ENCODE assay signal across 8 cellular contexts in the genomic region with DNA sequence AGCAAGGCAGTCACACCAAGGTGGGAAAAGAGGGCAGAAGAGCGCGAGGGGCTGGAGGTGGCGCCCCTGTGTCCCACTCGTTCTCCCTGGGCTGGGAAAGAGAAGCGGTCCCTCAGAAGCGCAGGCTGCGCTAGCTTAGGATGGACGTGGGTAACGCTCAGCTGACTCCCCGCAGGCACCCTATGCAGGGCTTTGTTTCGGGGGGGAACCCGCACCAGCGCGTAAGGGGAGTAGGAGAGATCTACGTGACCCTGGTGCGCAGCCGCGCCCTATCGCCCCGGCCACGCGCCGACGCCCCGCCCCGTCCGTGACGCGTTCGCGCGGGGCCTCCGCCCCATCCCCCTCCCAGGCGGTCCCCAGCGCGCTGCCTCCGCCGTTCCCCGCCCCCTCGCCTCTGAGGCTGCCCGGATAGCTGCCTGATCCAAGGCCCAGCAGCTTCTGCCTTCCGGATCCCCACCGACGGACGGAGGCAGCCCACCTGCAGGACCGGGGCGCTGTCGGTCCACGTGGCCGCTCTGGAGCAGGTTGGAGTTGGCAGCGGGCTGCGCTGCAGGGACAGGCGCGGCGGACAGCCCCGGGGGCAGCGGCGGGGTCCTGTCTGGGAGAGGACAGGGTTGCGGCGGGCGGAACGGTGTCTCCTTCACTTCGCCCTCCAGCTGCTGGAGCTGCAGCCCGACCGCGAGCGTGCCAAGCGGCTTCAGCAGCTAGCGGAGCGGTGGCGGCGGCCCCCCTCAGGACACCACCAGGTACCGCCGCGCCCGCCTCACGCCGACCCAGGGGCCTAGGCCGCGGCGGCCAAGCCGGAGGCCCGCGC. TPM values are rescaled to one million over a fixed set of nuclear protein-coding genes. Genes with fewer than 3 reads are reported as not detected.
DNase-seq lines count a peak whose midpoint lies in the region; ATAC-seq and TF ChIP-seq lines count a peak whose summit lies in the region.

A gene with protein sequence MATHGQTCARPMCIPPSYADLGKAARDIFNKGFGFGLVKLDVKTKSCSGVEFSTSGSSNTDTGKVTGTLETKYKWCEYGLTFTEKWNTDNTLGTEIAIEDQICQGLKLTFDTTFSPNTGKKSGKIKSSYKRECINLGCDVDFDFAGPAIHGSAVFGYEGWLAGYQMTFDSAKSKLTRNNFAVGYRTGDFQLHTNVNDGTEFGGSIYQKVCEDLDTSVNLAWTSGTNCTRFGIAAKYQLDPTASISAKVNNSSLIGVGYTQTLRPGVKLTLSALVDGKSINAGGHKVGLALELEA (plus strand): TSS at position 604 of the 814 bp plus-strand sequence. CDS start 363 bp downstream, outside the sequence.

- H3K4me3 ChIP-seq in iPS-18a (ENCODE audit: low read length) (peak within 1 kb of the TSS; percentile 81), skeletal muscle tissue (ENCODE audit: low read length in 3 of 3) (peak within 1 kb of the TSS; percentile 93 to 98 (median 98))

- no peak for TF ChIP-seq CTCF in brain (conservative IDR thresholded peaks at IDR 0.05)

- H3K36me3 Mint-ChIP-seq in brain, result peaks cover 39% of the 10 kb centered on the region

- peaks cover 9% of the 10 kb centered on the region for H3K27me3 Mint-ChIP-seq in brain

- H3K9ac ChIP-seq in iPS-18a (ENCODE audit: low read length), result peak within 1 kb of the TSS; percentile 90
- peak within 1 kb of the TSS; percentile 100 for H3K9ac ChIP-seq in skeletal muscle tissue (ENCODE audit: low read depth in 1 of 3, low read length in 3 of 3)

- peak within 1 kb of the TSS; percentile 84 for H3K27ac ChIP-seq in iPS-18a (ENCODE audit: low read length)
- H3K27ac ChIP-seq in skeletal muscle tissue (ENCODE audit: low read depth, low read length), result peak within 1 kb of the TSS; percentile 99

- peak within 1 kb of the TSS; percentile 94 to 100 (median 96) for H3K4me3 Mint-ChIP-seq in brain

- H3K9me3 ChIP-seq in iPS-18a (ENCODE audit: control insufficient read depth, low read depth, low read length), result no peaks in the 10 kb centered on the region
- no peaks in the 10 kb centered on the region for H3K9me3 ChIP-seq in skeletal muscle tissue (ENCODE audit: control insufficient read depth in 3 of 3, low read length in 3 of 3)

- peak within 1 kb of the TSS; percentile 99 to 100 (median 100) for H3K27ac Mint-ChIP-seq in brain

- ATAC-seq in HG02981 (IDR thresholded peaks at IDR 0.05; ENCODE audit: unreplicated experiment), result peak; percentile 83

- DNase-seq in NCI-H2029 (lab: John Stamatoyannopoulos, UW) (peak; percentile 63), NCI-H2029 treated with DMSO at 0.1 percent for 48 hours (lab: John Stamatoyannopoulos, UW) (no peak), NCI-H2107 treated with DMSO at 0.1 percent for 48 hours (lab: John Stamatoyannopoulos, UW; ENCODE audit: unreplicated experiment) (peak; percentile 43), UCSD-AML1 (lab: John Stamatoyannopoulos, UW; ENCODE audit: unreplicated experiment) (peak; percentile 95)

- H3K4me1 Mint-ChIP-seq in brain, result peaks cover 46% of the 10 kb centered on the region

- H3K36me3 ChIP-seq in iPS-18a (ENCODE audit: control insufficient read depth, low read depth, low read length) (peaks cover 33% of the 10 kb centered on the region), skeletal muscle tissue (ENCODE audit: control insufficient read depth in 3 of 3, insufficient read depth in 3 of 3, low read length in 3 of 3) (peaks cover 13 to 21% (median 18%) of the 10 kb centered on the region in 3 donors)

- H3K9me3 Mint-ChIP-seq in brain, result peaks cover 0 to 2% (median 0%) of the 10 kb centered on the region in 5 experiments

- peaks cover 6% of the 10 kb centered on the region for H3K4me1 ChIP-seq in iPS-18a (ENCODE audit: control insufficient read depth, low read depth, low read length)
- H3K4me1 ChIP-seq in skeletal muscle tissue (ENCODE audit: control insufficient read depth in 3 of 3, insufficient read depth in 3 of 3, low read length in 3 of 3), result peaks cover 20 to 37% (median 27%) of the 10 kb centered on the region in 3 donors

- no peaks in the 10 kb centered on the region for H3K27me3 ChIP-seq in iPS-18a (ENCODE audit: control insufficient read depth, insufficient read depth, low read length)
- H3K27me3 ChIP-seq in skeletal muscle tissue (ENCODE audit: control insufficient read depth in 3 of 3, insufficient read depth in 3 of 3, low read length in 3 of 3), result no peaks in the 10 kb centered on the region

RNA-seq across cellular contexts. Expression of the gene that starts here (rescaled TPM):
- 234 TPM for polyA plus RNA-seq in brain (ENCODE audit: insufficient read depth, low read depth, low replicate concordance)
- total RNA-seq in skeletal muscle tissue, result 236 TPM
